In the genomic region with DNA sequence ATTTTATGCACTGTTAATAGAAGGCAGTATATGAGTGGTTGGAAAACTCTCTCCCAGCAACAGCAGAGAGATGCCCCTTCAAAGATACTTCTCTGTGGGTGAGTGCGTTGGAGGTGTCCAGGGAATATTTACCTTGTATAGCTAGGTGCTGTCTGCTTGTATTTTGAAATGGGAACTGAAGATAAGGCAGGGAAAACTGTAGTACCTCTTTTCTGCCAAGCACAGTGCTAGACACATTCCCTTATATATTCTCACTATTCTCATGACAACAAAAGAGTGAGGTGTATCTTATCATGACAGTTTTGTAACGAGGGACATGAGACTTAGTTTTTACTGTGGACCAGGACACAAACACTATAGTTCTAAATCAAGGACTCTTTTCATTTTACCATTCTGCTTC, we compare ENCODE assay signal across 8 cellular contexts. TPM values are rescaled to one million over a fixed set of nuclear protein-coding genes. Genes with fewer than 3 reads are reported as not detected.
DNase-seq lines count a peak whose midpoint lies in the region; ATAC-seq, FAIRE-seq and TF ChIP-seq lines count a peak whose summit lies in the region.

No MANE protein-coding gene starts in this region.

- ATAC-seq in Right ventricle myocardium superior (ENCODE audit: poor library complexity) = no peak

- H3K27me3 ChIP-seq in vagina = no peaks in the 10 kb centered on the region

- H3K9me3 ChIP-seq in vagina = no peaks in the 10 kb centered on the region

- intact Hi-C loops in vagina (cut with DNase I) = loop anchor here (10.0 kb wide), 2 partner anchors 58 to 82 kb away; no protein-coding TSS in a partner anchor
- intact Hi-C loops in Right ventricle myocardium superior (cut with DNase I) = no loop called here

- H3K4me1 ChIP-seq in vagina = peaks cover 27% of the 10 kb centered on the region

- no peak for TF ChIP-seq POLR2A in vagina (IDR thresholded peaks at IDR 0.05)

- no peaks in the 10 kb centered on the region for H3K36me3 ChIP-seq in vagina

- DNase-seq in AG04449 (ENCODE audit: low read depth, low spot score) = no peak
- DNase-seq in GM10266 (ENCODE audit: extremely low spot score) = no peak
- peak; percentile 13 for DNase-seq in RCC 7860 (ENCODE audit: low spot score)
- no peak for DNase-seq in fibroblast of villous mesenchyme (ENCODE audit: low read depth)
- DNase-seq in vagina (ENCODE audit: extremely low spot score in 2 of 2) = no peak
- DNase-seq in NCI-H446 treated with DMSO at 0.1 percent for 48 hours (lab: John Stamatoyannopoulos, UW) = no peak
- DNase-seq in activated CD4-positive, alpha-beta T cell treated with anti-CD3 and anti-CD28 coated beads for 1 hour = no peak
- no peak for DNase-seq in Right ventricle myocardium superior

- POLR2A ChIA-PET in AG04449 (lab: Yijun Ruan, JAX) = no interaction called here

- no peak overlapping the region for H3K27ac ChIP-seq in vagina

- FAIRE-seq in RCC 7860 (lab: Jason Lieb, UNC) = no peak

- TF ChIP-seq CTCF in AG04449 (IDR thresholded peaks at IDR 0.05; ENCODE audit: insufficient read depth, low read length, missing control alignments) = peak; percentile 17
- TF ChIP-seq CTCF in GM10266 (IDR thresholded peaks at IDR 0.05; ENCODE audit: control insufficient read depth, insufficient read depth, low read depth, missing control alignments) = peak; percentile 29
- peak; percentile 33 for TF ChIP-seq CTCF in fibroblast of villous mesenchyme (IDR thresholded peaks at IDR 0.05; ENCODE audit: insufficient read depth, low read depth, low read length)
- TF ChIP-seq CTCF in vagina (IDR thresholded peaks at IDR 0.05) = no peak

- H3K4me3 ChIP-seq in AG04449 (ENCODE audit: low read depth, low read length) (peak overlapping the region; percentile 83), fibroblast of villous mesenchyme (ENCODE audit: low read depth, low read length) (no peak overlapping the region), vagina (peak overlapping the region; percentile 75 to 85)

- CTCF ChIA-PET in AG04449 (lab: Yijun Ruan, JAX) = interaction anchor here (1.0 to 2.0 kb wide), 2 partner anchors 9 to 18 kb away, joined by 4 to 7 read pairs; no protein-coding TSS in a partner anchor

RNA-seq across cellular contexts. Expression of gene TTC39C, which starts 2.1 kb away (rescaled TPM):
- total RNA-seq in fibroblast of villous mesenchyme = 30.9 and 54.4 TPM in 2 replicates
- total RNA-seq in vagina = 42.5 TPM
- 3.3 TPM for total RNA-seq in Right ventricle myocardium superior

Comparison
In these comparisons a context has a peak if more than half of its experiments do, and no peak if none do; other contexts are left out.
1. CTCF ChIP-seq: peak in AG04449 (single experiment), GM10266 (single experiment) and fibroblast of villous mesenchyme (single experiment); none in vagina (0 of 3).